1 cellular context compared by ENCODE assay signal in the genomic region with DNA sequence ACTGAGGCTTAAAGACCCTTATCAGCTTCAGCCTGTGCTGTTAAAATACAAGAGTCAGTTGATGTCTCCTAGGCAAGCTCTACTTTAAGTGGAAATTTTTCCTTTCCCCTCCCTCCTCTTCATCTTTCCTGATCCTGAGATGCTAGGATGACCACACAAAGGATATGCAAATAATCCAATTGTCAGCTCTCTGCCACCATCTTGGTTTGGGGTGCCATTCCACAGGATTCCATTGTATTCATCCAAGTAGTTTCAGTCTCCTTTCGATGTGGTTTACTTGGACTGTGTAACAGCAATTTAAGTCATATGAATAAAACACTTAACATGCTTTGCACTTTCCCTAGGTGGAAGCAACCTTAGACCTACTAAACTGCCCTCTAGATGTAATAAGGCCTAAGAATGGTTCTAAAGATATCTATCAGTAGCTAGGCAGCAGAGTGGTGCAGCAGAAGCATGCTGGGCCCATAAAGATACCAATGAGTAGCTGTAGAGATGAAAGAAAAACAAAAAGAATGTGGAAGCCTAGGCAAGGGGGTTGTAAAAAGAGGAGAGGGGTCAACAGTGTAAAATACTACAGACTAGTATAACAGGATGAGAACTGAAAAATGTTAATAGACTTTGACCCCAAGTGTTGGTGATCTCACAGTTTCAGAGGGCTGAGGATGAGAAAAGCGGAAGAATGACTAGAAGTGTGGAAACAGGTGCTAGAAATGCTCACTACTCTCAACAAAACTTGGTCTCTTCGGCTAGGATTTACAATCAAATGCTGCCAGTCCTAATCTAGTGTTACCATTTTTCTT.
TF ChIP-seq lines count a peak whose summit lies in the region.

No MANE protein-coding gene starts in this region.

TF ChIP-seq in GM12878, 131 proteins besides CTCF, POLR2A, EP300 and RAD21 (continued from another document):
- TF ChIP-seq, protein P1, sequence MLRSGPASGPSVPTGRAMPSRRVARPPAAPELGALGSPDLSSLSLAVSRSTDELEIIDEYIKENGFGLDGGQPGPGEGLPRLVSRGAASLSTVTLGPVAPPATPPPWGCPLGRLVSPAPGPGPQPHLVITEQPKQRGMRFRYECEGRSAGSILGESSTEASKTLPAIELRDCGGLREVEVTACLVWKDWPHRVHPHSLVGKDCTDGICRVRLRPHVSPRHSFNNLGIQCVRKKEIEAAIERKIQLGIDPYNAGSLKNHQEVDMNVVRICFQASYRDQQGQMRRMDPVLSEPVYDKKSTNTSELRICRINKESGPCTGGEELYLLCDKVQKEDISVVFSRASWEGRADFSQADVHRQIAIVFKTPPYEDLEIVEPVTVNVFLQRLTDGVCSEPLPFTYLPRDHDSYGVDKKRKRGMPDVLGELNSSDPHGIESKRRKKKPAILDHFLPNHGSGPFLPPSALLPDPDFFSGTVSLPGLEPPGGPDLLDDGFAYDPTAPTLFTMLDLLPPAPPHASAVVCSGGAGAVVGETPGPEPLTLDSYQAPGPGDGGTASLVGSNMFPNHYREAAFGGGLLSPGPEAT (IDR thresholded peaks at IDR 0.05; ENCODE audit: low read depth), result peak; percentile 89
- TF ChIP-seq PAX8 (IDR thresholded peaks at IDR 0.05), result no peak
- no peak for TF ChIP-seq PML (IDR thresholded peaks at IDR 0.05; ENCODE audit: low read length)
- peak; percentile 52 for TF ChIP-seq SMAD1 (IDR thresholded peaks at IDR 0.05; ENCODE audit: low read depth, partially characterized antibody)
- peak; percentile 96 for TF ChIP-seq SMARCA5 (IDR thresholded peaks at IDR 0.05)
- no peak for TF ChIP-seq SMC3 (IDR thresholded peaks at IDR 0.05; ENCODE audit: borderline replicate concordance, low read length)
- no peak for TF ChIP-seq POLR2AphosphoS2 (IDR thresholded peaks at IDR 0.05; ENCODE audit: low read depth, low read length)
- TF ChIP-seq SIN3A (IDR thresholded peaks at IDR 0.05; ENCODE audit: low read depth, low read length), result no peak
- TF ChIP-seq, protein P2, sequence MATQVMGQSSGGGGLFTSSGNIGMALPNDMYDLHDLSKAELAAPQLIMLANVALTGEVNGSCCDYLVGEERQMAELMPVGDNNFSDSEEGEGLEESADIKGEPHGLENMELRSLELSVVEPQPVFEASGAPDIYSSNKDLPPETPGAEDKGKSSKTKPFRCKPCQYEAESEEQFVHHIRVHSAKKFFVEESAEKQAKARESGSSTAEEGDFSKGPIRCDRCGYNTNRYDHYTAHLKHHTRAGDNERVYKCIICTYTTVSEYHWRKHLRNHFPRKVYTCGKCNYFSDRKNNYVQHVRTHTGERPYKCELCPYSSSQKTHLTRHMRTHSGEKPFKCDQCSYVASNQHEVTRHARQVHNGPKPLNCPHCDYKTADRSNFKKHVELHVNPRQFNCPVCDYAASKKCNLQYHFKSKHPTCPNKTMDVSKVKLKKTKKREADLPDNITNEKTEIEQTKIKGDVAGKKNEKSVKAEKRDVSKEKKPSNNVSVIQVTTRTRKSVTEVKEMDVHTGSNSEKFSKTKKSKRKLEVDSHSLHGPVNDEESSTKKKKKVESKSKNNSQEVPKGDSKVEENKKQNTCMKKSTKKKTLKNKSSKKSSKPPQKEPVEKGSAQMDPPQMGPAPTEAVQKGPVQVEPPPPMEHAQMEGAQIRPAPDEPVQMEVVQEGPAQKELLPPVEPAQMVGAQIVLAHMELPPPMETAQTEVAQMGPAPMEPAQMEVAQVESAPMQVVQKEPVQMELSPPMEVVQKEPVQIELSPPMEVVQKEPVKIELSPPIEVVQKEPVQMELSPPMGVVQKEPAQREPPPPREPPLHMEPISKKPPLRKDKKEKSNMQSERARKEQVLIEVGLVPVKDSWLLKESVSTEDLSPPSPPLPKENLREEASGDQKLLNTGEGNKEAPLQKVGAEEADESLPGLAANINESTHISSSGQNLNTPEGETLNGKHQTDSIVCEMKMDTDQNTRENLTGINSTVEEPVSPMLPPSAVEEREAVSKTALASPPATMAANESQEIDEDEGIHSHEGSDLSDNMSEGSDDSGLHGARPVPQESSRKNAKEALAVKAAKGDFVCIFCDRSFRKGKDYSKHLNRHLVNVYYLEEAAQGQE (IDR thresholded peaks at IDR 0.05; ENCODE audit: low read depth, low read length), result no peak
- TF ChIP-seq NBN (IDR thresholded peaks at IDR 0.05), result peak; percentile 94
- no peak for TF ChIP-seq MTA3 (IDR thresholded peaks at IDR 0.05; ENCODE audit: borderline replicate concordance, low read length)
- TF ChIP-seq, protein P3, sequence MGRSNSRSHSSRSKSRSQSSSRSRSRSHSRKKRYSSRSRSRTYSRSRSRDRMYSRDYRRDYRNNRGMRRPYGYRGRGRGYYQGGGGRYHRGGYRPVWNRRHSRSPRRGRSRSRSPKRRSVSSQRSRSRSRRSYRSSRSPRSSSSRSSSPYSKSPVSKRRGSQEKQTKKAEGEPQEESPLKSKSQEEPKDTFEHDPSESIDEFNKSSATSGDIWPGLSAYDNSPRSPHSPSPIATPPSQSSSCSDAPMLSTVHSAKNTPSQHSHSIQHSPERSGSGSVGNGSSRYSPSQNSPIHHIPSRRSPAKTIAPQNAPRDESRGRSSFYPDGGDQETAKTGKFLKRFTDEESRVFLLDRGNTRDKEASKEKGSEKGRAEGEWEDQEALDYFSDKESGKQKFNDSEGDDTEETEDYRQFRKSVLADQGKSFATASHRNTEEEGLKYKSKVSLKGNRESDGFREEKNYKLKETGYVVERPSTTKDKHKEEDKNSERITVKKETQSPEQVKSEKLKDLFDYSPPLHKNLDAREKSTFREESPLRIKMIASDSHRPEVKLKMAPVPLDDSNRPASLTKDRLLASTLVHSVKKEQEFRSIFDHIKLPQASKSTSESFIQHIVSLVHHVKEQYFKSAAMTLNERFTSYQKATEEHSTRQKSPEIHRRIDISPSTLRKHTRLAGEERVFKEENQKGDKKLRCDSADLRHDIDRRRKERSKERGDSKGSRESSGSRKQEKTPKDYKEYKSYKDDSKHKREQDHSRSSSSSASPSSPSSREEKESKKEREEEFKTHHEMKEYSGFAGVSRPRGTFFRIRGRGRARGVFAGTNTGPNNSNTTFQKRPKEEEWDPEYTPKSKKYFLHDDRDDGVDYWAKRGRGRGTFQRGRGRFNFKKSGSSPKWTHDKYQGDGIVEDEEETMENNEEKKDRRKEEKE (IDR thresholded peaks at IDR 0.05), result no peak
- TF ChIP-seq KLF5 (IDR thresholded peaks at IDR 0.05; ENCODE audit: partially characterized antibody), result peak; percentile 60
